In genomic region chr18:69787825-69788547, GRCh38 we compare ENCODE assay signal across 11 cellular contexts.
DNase-seq lines count a peak whose midpoint lies in the region; TF ChIP-seq lines count a peak whose summit lies in the region.
"Had no signal": no experiment of that assay in that cellular context is flagged by ENCODE, and none has a peak within 500 bp of the region (broad histone marks: within the 10 kb centered on the region; RNA-seq: fewer than 3 reads in every experiment).

No MANE protein-coding gene starts in this region.

- intact Hi-C loops in uterus (cut with DNase I; ENCODE audit: low total_unique reads): no loop called here
- intact Hi-C loops in sigmoid colon (cut with DNase I): no loop called here

- no peaks in the 10 kb centered on the region for H3K27me3 ChIP-seq in uterus
- no peaks in the 10 kb centered on the region for H3K27me3 ChIP-seq in sigmoid colon

- TF ChIP-seq POLR2A in uterus (IDR thresholded peaks at IDR 0.05): no peak
- no peak for TF ChIP-seq POLR2A in sigmoid colon (IDR thresholded peaks at IDR 0.05)

- TF ChIP-seq CTCF in cardiac fibroblast (IDR thresholded peaks at IDR 0.05; ENCODE audit: low read depth, low read length) (no peak), uterus (IDR thresholded peaks at IDR 0.05) (no peak), sigmoid colon (IDR thresholded peaks at IDR 0.05) (no peak)

- H3K9me3 ChIP-seq in uterus (no peaks in the 10 kb centered on the region), sigmoid colon (no peaks in the 10 kb centered on the region)

- no peak overlapping the region for H3K4me3 ChIP-seq in cardiac fibroblast (replicated peaks in 1 of 2; ENCODE audit: low read depth in 2 of 2, low read length in 2 of 2)
- no peak overlapping the region for H3K4me3 ChIP-seq in uterus
- H3K4me3 ChIP-seq in sigmoid colon: no peak overlapping the region

- H3K27ac ChIP-seq in uterus (no peak overlapping the region), sigmoid colon (peak overlapping the region in 1 of 4 donors; percentile 25)

- peak; percentile 49 for DNase-seq in COLO829 (ENCODE audit: low spot score)
- peak; percentile 1 for DNase-seq in KG1 (lab: John Stamatoyannopoulos, UW)
- DNase-seq in cardiac fibroblast (ENCODE audit: low read depth in 2 of 2): peak; percentile 55 to 68
- DNase-seq in myocyte (ENCODE audit: low read depth): peak; percentile 25
- no peak for DNase-seq in uterus
- no peak for DNase-seq in NCI-H146 treated with DMSO at 0.1 percent for 48 hours (lab: John Stamatoyannopoulos, UW; ENCODE audit: unreplicated experiment)
- DNase-seq in NOMO-1 treated with dmso at 0.1 percent for 144 hours (lab: John Stamatoyannopoulos, UW; ENCODE audit: unreplicated experiment): no peak
- DNase-seq in sigmoid colon: no peak
- DNase-seq: activated CD4-positive, alpha-beta T cell treated with anti-CD3 and anti-CD28 coated beads, Interleukin-2, amount 10 ng/mL, durations not matched to agents 7 days and 5 days; NCI-H748 treated with DMSO at 0.1 percent for 48 hours; stimulated activated CD4-positive, alpha-beta T cell treated with anti-CD3 and anti-CD28 coated beads, Interleukin-15, amount 100 ng/mL, for 24 hours had no signal

- WGBS in sigmoid colon, 2 donors: 54 to 67% methylated on average over 4 of the region's 4 CpGs

- no peaks in the 10 kb centered on the region for H3K36me3 ChIP-seq in uterus
- no peaks in the 10 kb centered on the region for H3K36me3 ChIP-seq in sigmoid colon

- no peak for TF ChIP-seq EP300 in sigmoid colon (IDR thresholded peaks at IDR 0.05)

- H3K4me1 ChIP-seq in uterus (no peaks in the 10 kb centered on the region), sigmoid colon (no peaks in the 10 kb centered on the region)

Comparison
In these comparisons a context has a peak if more than half of its experiments do, and no peak if none do; other contexts are left out.
1. DNase-seq: peak in COLO829 (single experiment), KG1 (single experiment), cardiac fibroblast (2 of 2) and myocyte (single experiment); none in uterus (0 of 2), NCI-H146 treated with DMSO at 0.1 percent for 48 hours (single experiment), NOMO-1 treated with dmso at 0.1 percent for 144 hours (single experiment) and sigmoid colon (single experiment).